In the genomic region with DNA sequence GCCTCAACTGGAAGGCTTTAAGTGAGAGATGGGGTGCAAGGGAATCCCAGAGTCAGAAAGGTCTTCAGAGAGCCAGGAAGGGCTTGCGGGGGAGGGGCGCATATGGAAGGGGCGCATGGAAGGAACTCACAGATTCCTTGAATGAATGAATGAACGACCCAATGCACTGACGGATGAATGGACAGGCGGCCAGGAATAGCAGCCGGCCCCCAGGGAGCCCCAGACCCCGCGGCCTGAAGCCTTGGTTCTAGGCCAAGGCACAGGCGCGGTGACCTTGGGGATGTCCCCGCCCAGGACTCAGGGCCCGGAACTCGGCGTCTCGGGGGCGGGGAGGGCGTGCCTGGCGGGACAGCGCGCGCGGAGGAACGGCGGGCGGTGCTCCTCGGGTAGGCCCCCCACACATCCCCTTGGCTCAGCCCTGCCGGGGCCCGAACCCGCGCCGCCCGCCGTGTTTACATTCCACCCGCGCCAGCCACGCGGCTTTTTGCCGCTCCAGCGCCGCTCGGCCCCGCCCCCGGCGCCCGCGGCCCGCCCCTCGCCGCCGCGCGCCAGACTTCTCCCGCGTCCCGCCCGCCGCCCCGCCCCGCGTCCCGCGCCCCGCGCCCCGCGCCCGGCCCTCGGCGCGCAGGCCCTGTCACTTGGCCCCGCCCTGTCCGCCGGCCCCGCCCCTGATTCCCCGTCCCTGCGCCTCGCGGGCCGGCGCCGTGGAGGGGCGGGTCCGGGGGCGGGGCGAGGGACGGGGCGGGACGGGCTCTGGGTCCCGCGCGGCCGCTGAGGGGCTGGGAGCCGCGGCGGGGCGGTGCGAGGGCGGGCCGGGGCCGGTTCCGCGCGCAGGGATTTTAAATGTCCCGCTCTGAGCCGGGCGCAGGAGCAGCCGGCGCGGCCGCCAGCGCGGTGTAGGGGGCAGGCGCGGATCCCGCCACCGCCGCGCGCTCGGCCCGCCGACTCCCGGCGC, we compare ENCODE assay signal across 8 cellular contexts. TPM values are rescaled to one million over a fixed set of nuclear protein-coding genes. Genes with fewer than 3 reads are reported as not detected.
DNase-seq lines count a peak whose midpoint lies in the region; ATAC-seq and TF ChIP-seq lines count a peak whose summit lies in the region.

A gene (plus strand): TSS at position 867 of the 955 bp plus-strand sequence. CDS start 565 bp downstream, outside the sequence.

- H3K4me1 ChIP-seq in adipocyte (ENCODE audit: control insufficient read depth, insufficient read depth, low read length), result peaks cover 4% of the 10 kb centered on the region
- peaks cover 5% of the 10 kb centered on the region for H3K4me1 ChIP-seq in upper lobe of right lung

- peak within 1 kb of the TSS; percentile 24 for H3K27ac ChIP-seq in upper lobe of right lung

- peaks cover 2% of the 10 kb centered on the region for H3K4me1 Mint-ChIP-seq in progenitor cell of endocrine pancreas (ENCODE audit: low read depth)

- ATAC-seq in HG02610 (IDR thresholded peaks at IDR 0.05; ENCODE audit: unreplicated experiment) (peak; percentile 81), left cardiac atrium (peak; percentile 99), upper lobe of right lung (peak; percentile 98)

- peak within 1 kb of the TSS; percentile 81 for H3K4me3 Mint-ChIP-seq in progenitor cell of endocrine pancreas (ENCODE audit: low read depth)

- peak within 1 kb of the TSS; percentile 73 for H3K27ac Mint-ChIP-seq in progenitor cell of endocrine pancreas

- peaks cover 6% of the 10 kb centered on the region for H3K27me3 Mint-ChIP-seq in progenitor cell of endocrine pancreas

- no peaks in the 10 kb centered on the region for H3K27me3 ChIP-seq in adipocyte (replicated peaks; ENCODE audit: control insufficient read depth, insufficient read depth, low read length)
- no peaks in the 10 kb centered on the region for H3K27me3 ChIP-seq in upper lobe of right lung

- H3K9me3 ChIP-seq in adipocyte (ENCODE audit: control insufficient read depth, low read length), result no peaks in the 10 kb centered on the region
- no peaks in the 10 kb centered on the region for H3K9me3 ChIP-seq in upper lobe of right lung

- H3K9ac ChIP-seq in adipocyte (ENCODE audit: low read length), result peak within 1 kb of the TSS; percentile 67

- H3K36me3 Mint-ChIP-seq in progenitor cell of endocrine pancreas (ENCODE audit: insufficient read depth), result no peaks in the 10 kb centered on the region

- H3K4me3 ChIP-seq in GM12865 (ENCODE audit: low read depth, low read length) (peak within 1 kb of the TSS; percentile 68), adipocyte (ENCODE audit: low read length) (peak within 1 kb of the TSS; percentile 75), upper lobe of right lung (peak within 1 kb of the TSS; percentile 62)

- H3K36me3 ChIP-seq in adipocyte (ENCODE audit: control insufficient read depth, insufficient read depth, low read length, severe bottlenecking) (no peaks in the 10 kb centered on the region), upper lobe of right lung (no peaks in the 10 kb centered on the region)

- intact Hi-C loops in left cardiac atrium (cut with DNase I) (no loop called here), upper lobe of right lung (cut with DNase I) (no loop called here)

- no peaks in the 10 kb centered on the region for H3K9me3 Mint-ChIP-seq in progenitor cell of endocrine pancreas (ENCODE audit: low read depth)

- DNase-seq in GM12865 (ENCODE audit: low read depth) (peak; percentile 94), NCI-H1105 (lab: John Stamatoyannopoulos, UW) (peak; percentile 82), T-helper 1 cell (peak; percentile 88 to 95 (median 93)), adipocyte (ENCODE audit: low read depth) (peak; percentile 97), left cardiac atrium (peak; percentile 95), progenitor cell of endocrine pancreas (ENCODE audit: low spot score, unreplicated experiment) (peak; percentile 91), upper lobe of right lung (peak; percentile 97)

- no peak for TF ChIP-seq CTCF in GM12865 (IDR thresholded peaks at IDR 0.05; ENCODE audit: insufficient read depth, low read depth, low read length, missing control alignments)
- no peak for TF ChIP-seq CTCF in progenitor cell of endocrine pancreas (IDR thresholded peaks at IDR 0.05; ENCODE audit: unreplicated experiment)
- no peak for TF ChIP-seq CTCF in upper lobe of right lung (IDR thresholded peaks at IDR 0.05)

RNA-seq across cellular contexts. Expression of the gene that starts here (rescaled TPM):
- 1 to 10 TPM; 1.8 to 3.0 TPM for total RNA-seq in left cardiac atrium
- total RNA-seq in progenitor cell of endocrine pancreas, result 16.5 and 18.4 TPM in 2 replicates
- 0.55 TPM for total RNA-seq in upper lobe of right lung

Comparison
In these comparisons a context has a peak if more than half of its experiments do, and no peak if none do; other contexts are left out.
1. Peak in every context shown above with its lines: DNase-seq, ATAC-seq, H3K4me3 ChIP-seq and H3K27ac ChIP-seq.
2. Peak in DNase-seq, ATAC-seq, H3K4me3 ChIP-seq and H3K27ac ChIP-seq in upper lobe of right lung; RNA of the gene not detected or under 1 TPM.